1 cellular context compared by ENCODE assay signal in genomic region chr16:24015923-24016322, GRCh38.
TF ChIP-seq lines count a peak whose summit lies in the region.

No MANE protein-coding gene starts in this region.

TF ChIP-seq in K562, 482 proteins besides CTCF, POLR2A, EP300 and RAD21:
- TF ChIP-seq ATF3 (IDR thresholded peaks at IDR 0.05), result no peak
- no peak for TF ChIP-seq ATF3 (CRISPR knock-in tag; conservative IDR thresholded peaks at IDR 0.05)
- TF ChIP-seq DACH1 (IDR thresholded peaks at IDR 0.05; ENCODE audit: partially characterized antibody), result peak; percentile 69
- 0 out of 2 replicates have a peak, but pooled peaks have one; percentile 49 for TF ChIP-seq ZBTB33 (CRISPR knock-in tag; IDR thresholded peaks at IDR 0.05)
- TF ChIP-seq PHB (CRISPR knock-in tag; IDR thresholded peaks at IDR 0.05), result no peak
- no peak for TF ChIP-seq PRMT5 (CRISPR knock-in tag; IDR thresholded peaks at IDR 0.05)
- no peak for TF ChIP-seq BACH1 (tag; IDR thresholded peaks at IDR 0.05)
